ENCODE assay signal across 8 cellular contexts in genomic region chr2:37570773-37571570, GRCh38.
DNase-seq lines count a peak whose midpoint lies in the region; ATAC-seq and TF ChIP-seq lines count a peak whose summit lies in the region.

No MANE protein-coding gene starts in this region.

- no peak for TF ChIP-seq CTCF in A673 (conservative IDR thresholded peaks at IDR 0.05; ENCODE audit: low read depth, low read length)

- H3K9me3 Mint-ChIP-seq in activated CD4-positive, alpha-beta T cell treated with anti-CD3 and anti-CD28 coated beads for 36 hours (ENCODE audit: low read depth), result no peaks in the 10 kb centered on the region

- peak; percentile 83 for DNase-seq in activated CD4-positive, alpha-beta T cell treated with anti-CD3 and anti-CD28 coated beads for 36 hours
- no peak for DNase-seq in activated CD4-positive, alpha-beta T cell treated with anti-CD3 and anti-CD28 coated beads, Interleukin-2, amount 50 U/mL, for 4 hours
- DNase-seq in SK-MEL-5 (ENCODE audit: low read depth, low spot score), result peak; percentile 86
- peak; percentile 94 for DNase-seq in iris pigment epithelial cell (ENCODE audit: low read depth)
- DNase-seq in A673 (ENCODE audit: low spot score), result no peak
- DNase-seq in G401 (ENCODE audit: low spot score), result no peak
- DNase-seq in NCI-H2029 treated with DMSO at 0.1 percent for 48 hours (lab: John Stamatoyannopoulos, UW), result no peak

- POLR2A ChIA-PET in activated CD4-positive, alpha-beta T cell treated with anti-CD3 and anti-CD28 coated beads for 36 hours (lab: Charles Lee), result no interaction called here
- POLR2A ChIA-PET in A673 (lab: Charles Lee; ENCODE audit: low non-redundant PET), result no interaction called here

- intact Hi-C loops in activated CD4-positive, alpha-beta T cell treated with anti-CD3 and anti-CD28 coated beads for 36 hours (cut with DNase I, micrococcal nuclease), result loop anchor here (1.0 to 2.0 kb wide), 3 partner anchors 15 to 64 kb away; no protein-coding TSS in a partner anchor
- intact Hi-C loops in A673 (cut with micrococcal nuclease; ENCODE audit: unreplicated experiment), result no loop called here

- CTCF ChIA-PET in activated CD4-positive, alpha-beta T cell treated with anti-CD3 and anti-CD28 coated beads for 36 hours (lab: Charles Lee), result interaction anchor here (0.8 kb wide), 1 partner anchor 12 kb away, joined by 3 read pairs; no protein-coding TSS in a partner anchor
- CTCF ChIA-PET in A673 (lab: Charles Lee), result no interaction called here

- H3K27ac Mint-ChIP-seq in activated CD4-positive, alpha-beta T cell treated with anti-CD3 and anti-CD28 coated beads for 36 hours, result no peak overlapping the region

- no peaks in the 10 kb centered on the region for H3K36me3 ChIP-seq in A673 (ENCODE audit: insufficient read depth, low read length, poor library complexity, severe bottlenecking)

- peaks cover 18% of the 10 kb centered on the region for H3K4me1 ChIP-seq in A673 (ENCODE audit: insufficient read depth, low read length, poor library complexity, severe bottlenecking)

- no peak overlapping the region for H3K27ac ChIP-seq in A673 (ENCODE audit: low read depth, low read length, poor library complexity, severe bottlenecking)

- H3K4me3 ChIP-seq in A673 (ENCODE audit: low read depth, low read length, poor library complexity, severe bottlenecking), result no peak overlapping the region

- no peaks in the 10 kb centered on the region for H3K9me3 ChIP-seq in A673 (ENCODE audit: low read depth, low read length, poor library complexity, severe bottlenecking)

- peaks cover 31% of the 10 kb centered on the region for H3K4me1 Mint-ChIP-seq in activated CD4-positive, alpha-beta T cell treated with anti-CD3 and anti-CD28 coated beads for 36 hours

- peak; percentile 92 for ATAC-seq in activated CD4-positive, alpha-beta T cell treated with anti-CD3 and anti-CD28 coated beads for 36 hours
- ATAC-seq in HG02759 (IDR thresholded peaks at IDR 0.05; ENCODE audit: unreplicated experiment), result peak; percentile 91

- no peaks in the 10 kb centered on the region for H3K36me3 Mint-ChIP-seq in activated CD4-positive, alpha-beta T cell treated with anti-CD3 and anti-CD28 coated beads for 36 hours (ENCODE audit: low read depth)

- H3K27me3 Mint-ChIP-seq in activated CD4-positive, alpha-beta T cell treated with anti-CD3 and anti-CD28 coated beads for 36 hours, result no peaks in the 10 kb centered on the region

- H3K27me3 ChIP-seq in A673 (replicated peaks; ENCODE audit: insufficient read depth, low read depth, low read length, poor library complexity), result no peaks in the 10 kb centered on the region

- H3K4me3 Mint-ChIP-seq in activated CD4-positive, alpha-beta T cell treated with anti-CD3 and anti-CD28 coated beads for 36 hours, result no peak overlapping the region

- in situ Hi-C loops in SK-MEL-5 (cut with HindIII; ENCODE audit: low pct_unique_long_range_greater_than_20kb, low sequenced_read_pairs), result no loop called here
- in situ Hi-C loops in G401 (cut with HindIII; ENCODE audit: low sequenced_read_pairs), result no loop called here

- no TSS peak for BruUV-seq in A673 (replicated peaks; lab: Mats Ljungman, UMichigan)

Comparison
In these comparisons a context has a peak if more than half of its experiments do, and no peak if none do; other contexts are left out.
1. DNase-seq: peak in activated CD4-positive, alpha-beta T cell treated with anti-CD3 and anti-CD28 coated beads for 36 hours (single experiment), SK-MEL-5 (single experiment) and iris pigment epithelial cell (single experiment); none in activated CD4-positive, alpha-beta T cell treated with anti-CD3 and anti-CD28 coated beads, Interleukin-2, amount 50 U/mL, for 4 hours (0 of 2), A673 (single experiment), G401 (single experiment) and NCI-H2029 treated with DMSO at 0.1 percent for 48 hours (single experiment).